ENCODE assay signal across 7 cellular contexts in genomic region chr17:58710948-58711552, GRCh38. TPM values are rescaled to one million over a fixed set of nuclear protein-coding genes. Genes with fewer than 3 reads are reported as not detected.
DNase-seq lines count a peak whose midpoint lies in the region; ATAC-seq and TF ChIP-seq lines count a peak whose summit lies in the region.

No MANE protein-coding gene starts in this region.

- no peak for TF ChIP-seq POLR2A in thyroid gland (IDR thresholded peaks at IDR 0.05)

- H3K9me3 Mint-ChIP-seq in HFFc6: no peaks in the 10 kb centered on the region

- WGBS in thyroid gland, 2 donors: 50 to 51% methylated on average over 4 of the region's 4 CpGs

- no peaks in the 10 kb centered on the region for H3K36me3 Mint-ChIP-seq in HFFc6 (ENCODE audit: low read depth)

- H3K4me3 ChIP-seq in brain microvascular endothelial cell (ENCODE audit: low read depth, low read length) (no peak overlapping the region), thyroid gland (replicated peaks in 1 of 3) (no peak overlapping the region)

- H3K36me3 ChIP-seq in brain microvascular endothelial cell (replicated peaks) (no peaks in the 10 kb centered on the region), thyroid gland (peaks cover 0 to 2% of the 10 kb centered on the region in 2 donors)

- no peaks in the 10 kb centered on the region for H3K27me3 ChIP-seq in brain microvascular endothelial cell (replicated peaks)
- no peaks in the 10 kb centered on the region for H3K27me3 ChIP-seq in thyroid gland

- no peaks in the 10 kb centered on the region for H3K4me1 Mint-ChIP-seq in HFFc6 (ENCODE audit: low read depth)

- no peaks in the 10 kb centered on the region for H3K27me3 Mint-ChIP-seq in HFFc6 (ENCODE audit: insufficient read depth)

- DNase-seq in DMS114 treated with DMSO at 0.1 percent for 48 hours (lab: John Stamatoyannopoulos, UW; ENCODE audit: unreplicated experiment): peak; percentile 35
- peak; percentile 40 for DNase-seq in HFFc6
- peak; percentile 79 for DNase-seq in OCI-M1 (lab: John Stamatoyannopoulos, UW)
- peak; percentile 62 for DNase-seq in brain microvascular endothelial cell
- DNase-seq in left lobe of liver (ENCODE audit: low spot score): no peak
- peak; percentile 33 to 35 for DNase-seq in thyroid gland

- ATAC-seq in left lobe of liver: peak; percentile 78
- no peak for ATAC-seq in GM18870 (IDR thresholded peaks at IDR 0.05; ENCODE audit: unreplicated experiment)

- H3K27ac ChIP-seq in brain microvascular endothelial cell (no peak overlapping the region), thyroid gland (no peak overlapping the region)

- in situ Hi-C loops in brain microvascular endothelial cell (cut with HindIII; ENCODE audit: low pct_ligation_motif_present, low sequenced_read_pairs): no loop called here

- H3K9me3 ChIP-seq in thyroid gland: no peaks in the 10 kb centered on the region

- intact Hi-C loops in thyroid gland (cut with DNase I): loop anchor here (5.0 kb wide), 1 partner anchor 291 kb away; no protein-coding TSS in a partner anchor

- no peaks in the 10 kb centered on the region for H3K4me1 ChIP-seq in thyroid gland

- H3K27ac Mint-ChIP-seq in HFFc6: no peak overlapping the region

- peak; percentile 93 for TF ChIP-seq CTCF in HFFc6 (IDR thresholded peaks at IDR 0.05)
- TF ChIP-seq CTCF in brain microvascular endothelial cell (IDR thresholded peaks at IDR 0.05; ENCODE audit: low read depth, low read length, missing control alignments): peak; percentile 50
- peak; percentile 33 to 82 (median 68) for TF ChIP-seq CTCF in thyroid gland (IDR thresholded peaks at IDR 0.05)

- no peak overlapping the region for H3K4me3 Mint-ChIP-seq in HFFc6

RNA-seq across cellular contexts. Expression of gene RAD51C, which starts 18.6 kb away (rescaled TPM):
- 10 to 100 TPM; 20.8 to 27.4 (median 24.8) TPM for total RNA-seq in HFFc6 (2021; fragmentation: NEBNext Ultra II Directional; extraction: Animal tissue kit (Norgen Biotek cat#: 25700))
- total RNA-seq in left lobe of liver (5.1 TPM), thyroid gland (10 to 100 TPM in 3 of 4 donors, 1 to 10 TPM in 1; 8.8 to 20.4 (median 12.4) TPM)

RNA-seq across cellular contexts. Expression of gene TEX14, which starts 19.2 kb away (rescaled TPM):
- total RNA-seq in HFFc6 (2021; fragmentation: NEBNext Ultra II Directional; extraction: Animal tissue kit (Norgen Biotek cat#: 25700)): under 1 TPM in 1 of 6 experiments, not detected in 5; 0.20 TPM
- total RNA-seq in left lobe of liver (0.05 TPM), thyroid gland (1 to 10 TPM in 1 of 4 donors, under 1 TPM in 3; 0.11 to 2.3 (median 0.27) TPM)

RNA-seq across cellular contexts. Expression of gene PPM1E, which starts 44.6 kb away (rescaled TPM):
- not detected for total RNA-seq in HFFc6 (2021; fragmentation: NEBNext Ultra II Directional; extraction: Animal tissue kit (Norgen Biotek cat#: 25700))
- total RNA-seq in left lobe of liver: 0.83 TPM
- total RNA-seq in thyroid gland: under 1 TPM in 3 of 4 donors, not detected in 1; 0.11 to 0.13 (median 0.13) TPM
